ENCODE assay signal across 12 cellular contexts in the genomic region with DNA sequence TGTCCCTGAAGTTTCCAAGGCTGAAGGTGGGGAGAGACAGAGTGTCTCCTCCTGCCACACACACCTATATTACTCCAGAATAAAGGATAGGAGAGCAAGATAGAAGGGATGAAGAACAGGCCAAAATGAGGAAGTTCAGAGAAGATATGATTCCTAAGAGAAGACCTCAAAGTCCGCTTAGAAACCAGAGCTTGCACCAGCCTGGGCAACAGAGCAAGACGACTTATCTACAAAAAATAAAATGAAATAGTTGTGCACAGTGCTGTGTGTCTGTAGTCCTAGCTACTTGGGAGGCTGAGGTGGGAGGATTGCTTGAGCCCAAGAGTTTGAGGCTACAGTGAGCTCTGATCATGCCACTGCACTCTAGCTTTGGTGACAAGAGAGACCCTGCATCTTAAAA.
DNase-seq lines count a peak whose midpoint lies in the region; ATAC-seq and TF ChIP-seq lines count a peak whose summit lies in the region.
"Had no signal": no experiment of that assay in that cellular context is flagged by ENCODE, and none has a peak within 500 bp of the region (broad histone marks: within the 10 kb centered on the region; RNA-seq: fewer than 3 reads in every experiment).

No MANE protein-coding gene starts in this region.

- no peaks in the 10 kb centered on the region for H3K27me3 Mint-ChIP-seq in activated T-cell treated with anti-CD3 and anti-CD28 coated beads, Interleukin-2, amount 50 U/mL, for 4 hours (ENCODE audit: low read depth)
- no peaks in the 10 kb centered on the region for H3K27me3 Mint-ChIP-seq in activated CD4-positive, alpha-beta memory T cell treated with anti-CD3 and anti-CD28 coated beads, Interleukin-2, amount 10 ng/mL, durations not matched to agents 7 days and 5 days
- peaks cover 6% of the 10 kb centered on the region for H3K27me3 Mint-ChIP-seq in type B pancreatic cell

- peaks cover 55% of the 10 kb centered on the region for H3K4me1 Mint-ChIP-seq in activated T-cell treated with anti-CD3 and anti-CD28 coated beads, Interleukin-2, amount 50 U/mL, for 4 hours (ENCODE audit: low read depth)
- peaks cover 40% of the 10 kb centered on the region for H3K4me1 Mint-ChIP-seq in activated CD4-positive, alpha-beta memory T cell treated with anti-CD3 and anti-CD28 coated beads, Interleukin-2, amount 10 ng/mL, durations not matched to agents 7 days and 5 days
- H3K4me1 Mint-ChIP-seq in stimulated activated effector memory CD8-positive, alpha-beta T cell treated with anti-CD3 and anti-CD28 coated beads, Interleukin-12 subunit alpha, Interleukin-12 subunit beta, amount 100 ng/mL, for 72 hours: peaks cover 43% of the 10 kb centered on the region
- H3K4me1 Mint-ChIP-seq in type B pancreatic cell (ENCODE audit: unreplicated experiment): peaks cover 8% of the 10 kb centered on the region

- POLR2A ChIA-PET in activated CD4-positive, alpha-beta memory T cell treated with anti-CD3 and anti-CD28 coated beads, Interleukin-2, amount 10 ng/mL, durations not matched to agents 7 days and 5 days (lab: Charles Lee): interaction anchor here (0.8 to 3.0 kb wide), 7 partner anchors 8 to 228 kb away, joined by 3 to 29 read pairs (median 3); partner anchors contain the start of gene HS3ST3B1

- no peak for ATAC-seq in activated T-cell treated with anti-CD3 and anti-CD28 coated beads, Interleukin-2, amount 50 U/mL, for 4 hours
- ATAC-seq in stimulated activated effector memory CD8-positive, alpha-beta T cell treated with anti-CD3 and anti-CD28 coated beads, Interleukin-12 subunit alpha, Interleukin-12 subunit beta, amount 100 ng/mL, for 72 hours: no peak
- ATAC-seq: pancreas had no signal

- H3K36me3 Mint-ChIP-seq in activated T-cell treated with anti-CD3 and anti-CD28 coated beads, Interleukin-2, amount 50 U/mL, for 4 hours (ENCODE audit: insufficient read depth): no peaks in the 10 kb centered on the region
- peaks cover 10% of the 10 kb centered on the region for H3K36me3 Mint-ChIP-seq in activated CD4-positive, alpha-beta memory T cell treated with anti-CD3 and anti-CD28 coated beads, Interleukin-2, amount 10 ng/mL, durations not matched to agents 7 days and 5 days (ENCODE audit: low read depth)
- no peaks in the 10 kb centered on the region for H3K36me3 Mint-ChIP-seq in stimulated activated effector memory CD8-positive, alpha-beta T cell treated with anti-CD3 and anti-CD28 coated beads, Interleukin-12 subunit alpha, Interleukin-12 subunit beta, amount 100 ng/mL, for 72 hours
- no peaks in the 10 kb centered on the region for H3K36me3 Mint-ChIP-seq in type B pancreatic cell

- CTCF ChIA-PET in activated CD4-positive, alpha-beta memory T cell treated with anti-CD3 and anti-CD28 coated beads, Interleukin-2, amount 10 ng/mL, durations not matched to agents 7 days and 5 days (lab: Charles Lee): interaction anchor here (0.6 to 1.2 kb wide), 2 partner anchors 127 to 544 kb away, joined by 3 to 9 read pairs; partner anchors contain the start of gene HS3ST3B1

- no peak for DNase-seq in activated T-cell treated with anti-CD3 and anti-CD28 coated beads, Interleukin-2, amount 50 U/mL, for 4 hours
- no peak for DNase-seq in activated T-cell treated with anti-CD3 and anti-CD28 coated beads, Interleukin-2, amount 50 U/mL, for 1 hour
- DNase-seq in HL-60 (ENCODE audit: low read depth in 1 of 2, low spot score in 1 of 2) (no peak), type B pancreatic cell (ENCODE audit: extremely low spot score, unreplicated experiment) (no peak), AG08396 (ENCODE audit: low spot score) (no peak), NCI-H82 (lab: John Stamatoyannopoulos, UW) (no peak)
- no peak for DNase-seq in activated CD4-positive, alpha-beta memory T cell treated with anti-CD3 and anti-CD28 coated beads, Interleukin-2, amount 10 ng/mL, durations not matched to agents 7 days and 5 days
- no peak for DNase-seq in stimulated activated effector memory CD8-positive, alpha-beta T cell treated with anti-CD3 and anti-CD28 coated beads, Interleukin-12 subunit alpha, Interleukin-12 subunit beta, amount 100 ng/mL, for 72 hours (ENCODE audit: low spot score in 2 of 2)
- DNase-seq: activated CD4-positive, alpha-beta T cell treated with anti-CD3 and anti-CD28 coated beads for 1 hour; DMS53; mesendoderm; pancreas had no signal

- peak overlapping the region; percentile 30 for H3K27ac ChIP-seq in HL-60 (replicated peaks)
- H3K27ac ChIP-seq: pancreas had no signal

- TF ChIP-seq CTCF in HL-60 (IDR thresholded peaks at IDR 0.05; ENCODE audit: insufficient read depth, low read length): no peak
- no peak for TF ChIP-seq CTCF in type B pancreatic cell (conservative IDR thresholded peaks at IDR 0.05)

- no peak overlapping the region for H3K4me3 ChIP-seq in HL-60 (replicated peaks; ENCODE audit: insufficient read depth, low read length)
- H3K4me3 ChIP-seq: pancreas had no signal

- H3K27ac Mint-ChIP-seq in activated CD4-positive, alpha-beta memory T cell treated with anti-CD3 and anti-CD28 coated beads, Interleukin-2, amount 10 ng/mL, durations not matched to agents 7 days and 5 days: peak overlapping the region; percentile 77
- H3K27ac Mint-ChIP-seq in stimulated activated effector memory CD8-positive, alpha-beta T cell treated with anti-CD3 and anti-CD28 coated beads, Interleukin-12 subunit alpha, Interleukin-12 subunit beta, amount 100 ng/mL, for 72 hours: peak overlapping the region; percentile 43
- no peak overlapping the region for H3K27ac Mint-ChIP-seq in type B pancreatic cell

- H3K4me3 Mint-ChIP-seq in activated T-cell treated with anti-CD3 and anti-CD28 coated beads, Interleukin-2, amount 50 U/mL, for 4 hours: peak overlapping the region; percentile 77
- peak overlapping the region; percentile 49 for H3K4me3 Mint-ChIP-seq in activated CD4-positive, alpha-beta memory T cell treated with anti-CD3 and anti-CD28 coated beads, Interleukin-2, amount 10 ng/mL, durations not matched to agents 7 days and 5 days
- H3K4me3 Mint-ChIP-seq in stimulated activated effector memory CD8-positive, alpha-beta T cell treated with anti-CD3 and anti-CD28 coated beads, Interleukin-12 subunit alpha, Interleukin-12 subunit beta, amount 100 ng/mL, for 72 hours: peak overlapping the region; percentile 58
- H3K4me3 Mint-ChIP-seq in type B pancreatic cell: no peak overlapping the region

- no peaks in the 10 kb centered on the region for H3K9me3 Mint-ChIP-seq in activated T-cell treated with anti-CD3 and anti-CD28 coated beads, Interleukin-2, amount 50 U/mL, for 4 hours
- peaks cover 2% of the 10 kb centered on the region for H3K9me3 Mint-ChIP-seq in activated CD4-positive, alpha-beta memory T cell treated with anti-CD3 and anti-CD28 coated beads, Interleukin-2, amount 10 ng/mL, durations not matched to agents 7 days and 5 days
- no peaks in the 10 kb centered on the region for H3K9me3 Mint-ChIP-seq in stimulated activated effector memory CD8-positive, alpha-beta T cell treated with anti-CD3 and anti-CD28 coated beads, Interleukin-12 subunit alpha, Interleukin-12 subunit beta, amount 100 ng/mL, for 72 hours
- no peaks in the 10 kb centered on the region for H3K9me3 Mint-ChIP-seq in type B pancreatic cell

- no peaks in the 10 kb centered on the region for H3K27me3 ChIP-seq in HL-60 (ENCODE audit: insufficient read depth, poor library complexity, severe bottlenecking)
- H3K27me3 ChIP-seq: pancreas had no signal
